In the genomic region with DNA sequence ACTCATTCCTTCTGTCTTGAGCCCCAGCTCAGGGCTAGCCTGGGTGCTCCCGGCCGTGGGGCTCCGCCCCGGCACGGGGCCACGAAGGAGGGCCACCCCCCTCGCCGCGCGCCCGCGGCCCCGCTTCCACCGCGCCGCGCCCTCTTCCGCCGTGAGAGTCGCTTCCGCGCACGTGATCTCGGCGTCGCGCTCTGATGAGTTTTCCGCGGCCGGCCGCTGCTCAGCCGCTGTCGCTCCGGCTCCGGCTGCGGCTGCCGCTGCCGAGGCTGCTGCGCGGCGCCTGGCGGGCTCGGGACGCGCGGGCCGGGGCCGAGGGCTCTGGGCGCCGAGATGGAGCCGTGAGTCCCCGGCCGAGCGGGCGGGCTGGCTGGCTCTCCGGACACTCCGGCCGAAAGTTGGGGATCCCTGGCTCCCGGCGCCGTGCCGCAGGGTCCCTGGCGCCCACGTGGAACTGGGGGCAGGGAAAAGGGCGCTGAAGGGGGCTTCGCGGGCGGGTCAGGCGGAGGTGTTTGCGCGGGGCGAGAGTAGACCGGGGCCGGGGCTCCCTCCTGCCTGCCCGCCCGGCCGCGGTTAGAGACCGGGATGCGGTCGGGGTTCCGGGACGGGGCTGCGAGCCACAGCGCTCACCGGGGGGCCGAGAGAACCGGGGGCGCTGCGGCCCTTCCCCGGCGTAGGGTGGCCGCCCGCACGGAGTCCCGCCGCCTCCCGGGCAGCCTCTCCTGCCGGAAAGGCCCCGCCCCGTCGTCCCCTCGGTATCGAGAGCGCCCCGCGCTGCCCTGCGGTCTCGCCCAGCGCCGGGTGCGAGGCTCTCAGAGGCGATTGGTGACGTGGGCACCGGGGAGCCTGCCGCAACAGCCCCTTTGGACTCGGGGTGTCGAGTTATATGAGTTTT, we compare ENCODE assay signal across 1 cellular context.
TF ChIP-seq lines count a peak whose summit lies in the region.

A gene with protein sequence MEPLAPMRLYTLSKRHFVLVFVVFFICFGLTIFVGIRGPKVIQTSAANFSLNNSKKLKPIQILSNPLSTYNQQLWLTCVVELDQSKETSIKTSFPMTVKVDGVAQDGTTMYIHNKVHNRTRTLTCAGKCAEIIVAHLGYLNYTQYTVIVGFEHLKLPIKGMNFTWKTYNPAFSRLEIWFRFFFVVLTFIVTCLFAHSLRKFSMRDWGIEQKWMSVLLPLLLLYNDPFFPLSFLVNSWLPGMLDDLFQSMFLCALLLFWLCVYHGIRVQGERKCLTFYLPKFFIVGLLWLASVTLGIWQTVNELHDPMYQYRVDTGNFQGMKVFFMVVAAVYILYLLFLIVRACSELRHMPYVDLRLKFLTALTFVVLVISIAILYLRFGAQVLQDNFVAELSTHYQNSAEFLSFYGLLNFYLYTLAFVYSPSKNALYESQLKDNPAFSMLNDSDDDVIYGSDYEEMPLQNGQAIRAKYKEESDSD (plus strand): TSS at position 197 of the 892 bp plus-strand sequence. CDS start 134 bp downstream, at position 331.

TF ChIP-seq in HepG2, 621 proteins besides CTCF, POLR2A, EP300 and RAD21 (continued from another document and continues in another):
- TF ChIP-seq, protein P1, sequence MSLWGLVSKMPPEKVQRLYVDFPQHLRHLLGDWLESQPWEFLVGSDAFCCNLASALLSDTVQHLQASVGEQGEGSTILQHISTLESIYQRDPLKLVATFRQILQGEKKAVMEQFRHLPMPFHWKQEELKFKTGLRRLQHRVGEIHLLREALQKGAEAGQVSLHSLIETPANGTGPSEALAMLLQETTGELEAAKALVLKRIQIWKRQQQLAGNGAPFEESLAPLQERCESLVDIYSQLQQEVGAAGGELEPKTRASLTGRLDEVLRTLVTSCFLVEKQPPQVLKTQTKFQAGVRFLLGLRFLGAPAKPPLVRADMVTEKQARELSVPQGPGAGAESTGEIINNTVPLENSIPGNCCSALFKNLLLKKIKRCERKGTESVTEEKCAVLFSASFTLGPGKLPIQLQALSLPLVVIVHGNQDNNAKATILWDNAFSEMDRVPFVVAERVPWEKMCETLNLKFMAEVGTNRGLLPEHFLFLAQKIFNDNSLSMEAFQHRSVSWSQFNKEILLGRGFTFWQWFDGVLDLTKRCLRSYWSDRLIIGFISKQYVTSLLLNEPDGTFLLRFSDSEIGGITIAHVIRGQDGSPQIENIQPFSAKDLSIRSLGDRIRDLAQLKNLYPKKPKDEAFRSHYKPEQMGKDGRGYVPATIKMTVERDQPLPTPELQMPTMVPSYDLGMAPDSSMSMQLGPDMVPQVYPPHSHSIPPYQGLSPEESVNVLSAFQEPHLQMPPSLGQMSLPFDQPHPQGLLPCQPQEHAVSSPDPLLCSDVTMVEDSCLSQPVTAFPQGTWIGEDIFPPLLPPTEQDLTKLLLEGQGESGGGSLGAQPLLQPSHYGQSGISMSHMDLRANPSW (CRISPR knock-in tag; IDR thresholded peaks at IDR 0.05; ENCODE audit: borderline replicate concordance): no peak
- TF ChIP-seq HNRNPLL (IDR thresholded peaks at IDR 0.05; ENCODE audit: low read depth, low read length, poor library complexity, severe bottlenecking) (peak; percentile 55), SIN3B (IDR thresholded peaks at IDR 0.05; ENCODE audit: low read length) (peak; percentile 38; the same call in 1 of the 2 replicates), KDM5A (IDR thresholded peaks at IDR 0.05; ENCODE audit: borderline replicate concordance, low read length) (peak; percentile 83), MEIS2 (CRISPR knock-in tag; IDR thresholded peaks at IDR 0.05) (peak; percentile 76), BHLHE40 (IDR thresholded peaks at IDR 0.05; ENCODE audit: low read length) (peak; percentile 95), ZBTB7B (CRISPR knock-in tag; IDR thresholded peaks at IDR 0.05) (peak; percentile 25; the same call in 1 of the 2 replicates), ZNF569 (CRISPR knock-in tag; IDR thresholded peaks at IDR 0.05; ENCODE audit: borderline replicate concordance) (no peak), ZNF570 (CRISPR knock-in tag; IDR thresholded peaks at IDR 0.05; ENCODE audit: borderline replicate concordance) (no peak), TP53 (CRISPR knock-in tag; conservative IDR thresholded peaks at IDR 0.05) (no peak), THYN1 (CRISPR knock-in tag; IDR thresholded peaks at IDR 0.05; ENCODE audit: borderline replicate concordance, low read depth) (no peak), ZNF605 (CRISPR knock-in tag; IDR thresholded peaks at IDR 0.05) (no peak), ZNF782 (CRISPR knock-in tag; IDR thresholded peaks at IDR 0.05; ENCODE audit: borderline replicate concordance) (no peak), CBX5 (CRISPR knock-in tag; IDR thresholded peaks at IDR 0.05; ENCODE audit: borderline replicate concordance) (no peak), MXD4 (CRISPR knock-in tag; IDR thresholded peaks at IDR 0.05) (peak; percentile 87), SPEN (CRISPR knock-in tag; IDR thresholded peaks at IDR 0.05; ENCODE audit: low read depth) (peak; percentile 73), ZNF34 (CRISPR knock-in tag; IDR thresholded peaks at IDR 0.05; ENCODE audit: borderline replicate concordance) (no peak), HNRNPK (IDR thresholded peaks at IDR 0.05; ENCODE audit: low read depth, low read length, poor library complexity, severe bottlenecking) (peak; percentile 82), ZNF232 (CRISPR knock-in tag; IDR thresholded peaks at IDR 0.05; ENCODE audit: borderline replicate concordance) (no peak; the same call in 1 of the 2 replicates), ZFP82 (CRISPR knock-in tag; IDR thresholded peaks at IDR 0.05; ENCODE audit: borderline replicate concordance) (peak; percentile 77; the same call in 1 of the 2 replicates), PRMT3 (CRISPR knock-in tag; IDR thresholded peaks at IDR 0.05; ENCODE audit: borderline replicate concordance, low read depth) (peak; percentile 98)
- TF ChIP-seq, protein P2, sequence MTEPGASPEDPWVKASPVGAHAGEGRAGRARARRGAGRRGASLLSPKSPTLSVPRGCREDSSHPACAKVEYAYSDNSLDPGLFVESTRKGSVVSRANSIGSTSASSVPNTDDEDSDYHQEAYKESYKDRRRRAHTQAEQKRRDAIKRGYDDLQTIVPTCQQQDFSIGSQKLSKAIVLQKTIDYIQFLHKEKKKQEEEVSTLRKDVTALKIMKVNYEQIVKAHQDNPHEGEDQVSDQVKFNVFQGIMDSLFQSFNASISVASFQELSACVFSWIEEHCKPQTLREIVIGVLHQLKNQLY (CRISPR knock-in tag; IDR thresholded peaks at IDR 0.05): peak; percentile 93
- TF ChIP-seq, protein P3, sequence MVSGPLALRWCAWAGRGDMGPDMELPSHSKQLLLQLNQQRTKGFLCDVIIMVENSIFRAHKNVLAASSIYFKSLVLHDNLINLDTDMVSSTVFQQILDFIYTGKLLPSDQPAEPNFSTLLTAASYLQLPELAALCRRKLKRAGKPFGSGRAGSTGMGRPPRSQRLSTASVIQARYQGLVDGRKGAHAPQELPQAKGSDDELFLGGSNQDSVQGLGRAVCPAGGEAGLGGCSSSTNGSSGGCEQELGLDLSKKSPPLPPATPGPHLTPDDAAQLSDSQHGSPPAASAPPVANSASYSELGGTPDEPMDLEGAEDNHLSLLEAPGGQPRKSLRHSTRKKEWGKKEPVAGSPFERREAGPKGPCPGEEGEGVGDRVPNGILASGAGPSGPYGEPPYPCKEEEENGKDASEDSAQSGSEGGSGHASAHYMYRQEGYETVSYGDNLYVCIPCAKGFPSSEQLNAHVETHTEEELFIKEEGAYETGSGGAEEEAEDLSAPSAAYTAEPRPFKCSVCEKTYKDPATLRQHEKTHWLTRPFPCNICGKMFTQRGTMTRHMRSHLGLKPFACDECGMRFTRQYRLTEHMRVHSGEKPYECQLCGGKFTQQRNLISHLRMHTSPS (CRISPR knock-in tag; IDR thresholded peaks at IDR 0.05; ENCODE audit: low read depth): peak; percentile 66; the same call in 1 of the 2 replicates
- TF ChIP-seq, protein P4, sequence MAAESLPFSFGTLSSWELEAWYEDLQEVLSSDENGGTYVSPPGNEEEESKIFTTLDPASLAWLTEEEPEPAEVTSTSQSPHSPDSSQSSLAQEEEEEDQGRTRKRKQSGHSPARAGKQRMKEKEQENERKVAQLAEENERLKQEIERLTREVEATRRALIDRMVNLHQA (CRISPR knock-in tag; IDR thresholded peaks at IDR 0.05): no peak
- TF ChIP-seq, protein P5, sequence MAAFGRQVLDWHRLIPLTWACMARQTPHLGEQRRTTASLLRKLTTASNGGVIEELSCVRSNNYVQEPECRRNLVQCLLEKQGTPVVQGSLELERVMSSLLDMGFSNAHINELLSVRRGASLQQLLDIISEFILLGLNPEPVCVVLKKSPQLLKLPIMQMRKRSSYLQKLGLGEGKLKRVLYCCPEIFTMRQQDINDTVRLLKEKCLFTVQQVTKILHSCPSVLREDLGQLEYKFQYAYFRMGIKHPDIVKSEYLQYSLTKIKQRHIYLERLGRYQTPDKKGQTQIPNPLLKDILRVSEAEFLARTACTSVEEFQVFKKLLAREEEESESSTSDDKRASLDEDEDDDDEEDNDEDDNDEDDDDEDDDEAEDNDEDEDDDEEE (CRISPR knock-in tag; IDR thresholded peaks at IDR 0.05): peak; percentile 74
- TF ChIP-seq, protein P6, sequence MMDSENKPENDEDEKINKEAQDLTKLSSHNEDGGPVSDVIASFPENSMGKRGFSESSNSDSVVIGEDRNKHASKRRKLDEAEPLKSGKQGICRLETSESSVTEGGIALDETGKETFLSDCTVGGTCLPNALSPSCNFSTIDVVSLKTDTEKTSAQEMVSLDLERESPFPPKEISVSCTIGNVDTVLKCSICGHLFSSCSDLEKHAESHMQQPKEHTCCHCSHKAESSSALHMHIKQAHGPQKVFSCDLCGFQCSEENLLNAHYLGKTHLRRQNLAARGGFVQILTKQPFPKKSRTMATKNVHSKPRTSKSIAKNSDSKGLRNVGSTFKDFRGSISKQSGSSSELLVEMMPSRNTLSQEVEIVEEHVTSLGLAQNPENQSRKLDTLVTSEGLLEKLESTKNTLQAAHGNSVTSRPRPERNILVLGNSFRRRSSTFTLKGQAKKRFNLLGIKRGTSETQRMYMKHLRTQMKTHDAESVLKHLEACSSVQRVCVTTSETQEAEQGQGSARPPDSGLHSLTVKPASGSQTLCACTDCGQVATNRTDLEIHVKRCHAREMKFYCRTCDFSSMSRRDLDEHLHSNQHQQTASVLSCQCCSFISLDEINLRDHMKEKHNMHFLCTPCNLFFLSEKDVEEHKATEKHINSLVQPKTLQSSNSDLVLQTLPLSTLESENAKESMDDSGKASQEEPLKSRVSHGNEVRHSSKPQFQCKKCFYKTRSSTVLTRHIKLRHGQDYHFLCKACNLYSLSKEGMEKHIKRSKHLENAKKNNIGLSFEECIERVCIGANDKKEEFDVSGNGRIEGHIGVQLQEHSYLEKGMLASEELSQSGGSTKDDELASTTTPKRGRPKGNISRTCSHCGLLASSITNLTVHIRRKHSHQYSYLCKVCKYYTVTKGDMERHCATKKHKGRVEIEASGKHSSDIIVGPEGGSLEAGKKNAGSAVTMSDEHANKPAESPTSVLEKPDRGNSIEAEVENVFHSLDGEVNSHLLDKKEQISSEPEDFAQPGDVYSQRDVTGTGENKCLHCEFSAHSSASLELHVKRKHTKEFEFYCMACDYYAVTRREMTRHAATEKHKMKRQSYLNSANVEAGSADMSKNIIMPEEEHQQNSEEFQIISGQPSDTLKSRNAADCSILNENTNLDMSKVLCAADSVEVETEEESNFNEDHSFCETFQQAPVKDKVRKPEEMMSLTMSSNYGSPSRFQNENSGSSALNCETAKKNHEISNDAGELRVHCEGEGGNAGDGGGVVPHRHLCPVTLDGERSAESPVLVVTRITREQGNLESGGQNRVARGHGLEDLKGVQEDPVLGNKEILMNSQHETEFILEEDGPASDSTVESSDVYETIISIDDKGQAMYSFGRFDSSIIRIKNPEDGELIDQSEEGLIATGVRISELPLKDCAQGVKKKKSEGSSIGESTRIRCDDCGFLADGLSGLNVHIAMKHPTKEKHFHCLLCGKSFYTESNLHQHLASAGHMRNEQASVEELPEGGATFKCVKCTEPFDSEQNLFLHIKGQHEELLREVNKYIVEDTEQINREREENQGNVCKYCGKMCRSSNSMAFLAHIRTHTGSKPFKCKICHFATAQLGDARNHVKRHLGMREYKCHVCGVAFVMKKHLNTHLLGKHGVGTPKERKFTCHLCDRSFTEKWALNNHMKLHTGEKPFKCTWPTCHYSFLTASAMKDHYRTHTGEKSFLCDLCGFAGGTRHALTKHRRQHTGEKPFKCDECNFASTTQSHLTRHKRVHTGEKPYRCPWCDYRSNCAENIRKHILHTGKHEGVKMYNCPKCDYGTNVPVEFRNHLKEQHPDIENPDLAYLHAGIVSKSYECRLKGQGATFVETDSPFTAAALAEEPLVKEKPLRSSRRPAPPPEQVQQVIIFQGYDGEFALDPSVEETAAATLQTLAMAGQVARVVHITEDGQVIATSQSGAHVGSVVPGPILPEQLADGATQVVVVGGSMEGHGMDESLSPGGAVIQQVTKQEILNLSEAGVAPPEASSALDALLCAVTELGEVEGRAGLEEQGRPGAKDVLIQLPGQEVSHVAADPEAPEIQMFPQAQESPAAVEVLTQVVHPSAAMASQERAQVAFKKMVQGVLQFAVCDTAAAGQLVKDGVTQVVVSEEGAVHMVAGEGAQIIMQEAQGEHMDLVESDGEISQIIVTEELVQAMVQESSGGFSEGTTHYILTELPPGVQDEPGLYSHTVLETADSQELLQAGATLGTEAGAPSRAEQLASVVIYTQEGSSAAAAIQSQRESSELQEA (CRISPR knock-in tag; IDR thresholded peaks at IDR 0.05; ENCODE audit: not compliant biosample characterization): peak; percentile 5
- TF ChIP-seq, protein P7, sequence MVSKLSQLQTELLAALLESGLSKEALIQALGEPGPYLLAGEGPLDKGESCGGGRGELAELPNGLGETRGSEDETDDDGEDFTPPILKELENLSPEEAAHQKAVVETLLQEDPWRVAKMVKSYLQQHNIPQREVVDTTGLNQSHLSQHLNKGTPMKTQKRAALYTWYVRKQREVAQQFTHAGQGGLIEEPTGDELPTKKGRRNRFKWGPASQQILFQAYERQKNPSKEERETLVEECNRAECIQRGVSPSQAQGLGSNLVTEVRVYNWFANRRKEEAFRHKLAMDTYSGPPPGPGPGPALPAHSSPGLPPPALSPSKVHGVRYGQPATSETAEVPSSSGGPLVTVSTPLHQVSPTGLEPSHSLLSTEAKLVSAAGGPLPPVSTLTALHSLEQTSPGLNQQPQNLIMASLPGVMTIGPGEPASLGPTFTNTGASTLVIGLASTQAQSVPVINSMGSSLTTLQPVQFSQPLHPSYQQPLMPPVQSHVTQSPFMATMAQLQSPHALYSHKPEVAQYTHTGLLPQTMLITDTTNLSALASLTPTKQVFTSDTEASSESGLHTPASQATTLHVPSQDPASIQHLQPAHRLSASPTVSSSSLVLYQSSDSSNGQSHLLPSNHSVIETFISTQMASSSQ (IDR thresholded peaks at IDR 0.05; ENCODE audit: low read depth): no peak
- TF ChIP-seq, protein P7 (CRISPR knock-in tag; IDR thresholded peaks at IDR 0.05; ENCODE audit: borderline replicate concordance): 0 out of 2 replicates have a peak, but pooled peaks have one; percentile 20
